Comparison of ENCODE assay signal across 1 cellular context in genomic region chr3:152317184-152317583, GRCh38.
TF ChIP-seq lines count a peak whose summit lies in the region.

No MANE protein-coding gene starts in this region.

TF ChIP-seq in K562, 482 proteins besides CTCF, POLR2A, EP300 and RAD21 (continues in another document):
- TF ChIP-seq PKNOX1 (IDR thresholded peaks at IDR 0.05) (peak; percentile 81), ZNF280A (IDR thresholded peaks at IDR 0.05; ENCODE audit: low read depth, partially characterized antibody) (no peak), RNF2 (IDR thresholded peaks at IDR 0.05) (no peak), ETV6 (IDR thresholded peaks at IDR 0.05; ENCODE audit: borderline replicate concordance in 1 of 2, low read depth in 2 of 2, low read length in 1 of 2) (no peak), ETV6 (CRISPR knock-in tag; IDR thresholded peaks at IDR 0.05; ENCODE audit: borderline replicate concordance) (no peak), C11orf30 (IDR thresholded peaks at IDR 0.05; ENCODE audit: low read depth) (no peak), ELF1 (tag; IDR thresholded peaks at IDR 0.05) (peak; percentile 52; the same call in 1 of the 2 replicates), ZNF133 (CRISPR knock-in tag; IDR thresholded peaks at IDR 0.05) (no peak), RERE (CRISPR knock-in tag; IDR thresholded peaks at IDR 0.05; ENCODE audit: borderline replicate concordance) (no peak), ZFP91 (CRISPR knock-in tag; IDR thresholded peaks at IDR 0.05) (no peak), SMAD2 (IDR thresholded peaks at IDR 0.05; ENCODE audit: low read depth, low read length) (no peak), ZBTB40 (IDR thresholded peaks at IDR 0.05) (0 out of 2 replicates have a peak, but pooled peaks have one; percentile 11), ZBTB40 (CRISPR knock-in tag; IDR thresholded peaks at IDR 0.05) (no peak), ZNF699 (CRISPR knock-in tag; IDR thresholded peaks at IDR 0.05; ENCODE audit: insufficient replicate concordance) (no peak), CEBPB (tag; IDR thresholded peaks at IDR 0.05) (peak; percentile 88), NRF1 (conservative IDR thresholded peaks at IDR 0.05 in 1 of 2, IDR thresholded peaks at IDR 0.05 in 1 of 2) (no peak), TRIM25 (IDR thresholded peaks at IDR 0.05; ENCODE audit: borderline replicate concordance) (no peak), MLLT1 (IDR thresholded peaks at IDR 0.05) (peak in 1 of 2 experiments; percentile 53; a peak in 1 of 4 replicates), ZNF398 (CRISPR knock-in tag; IDR thresholded peaks at IDR 0.05) (no peak), ILK (tag; IDR thresholded peaks at IDR 0.05; ENCODE audit: borderline replicate concordance, low read depth) (no peak), GATAD2B (IDR thresholded peaks at IDR 0.05; ENCODE audit: borderline replicate concordance) (no peak)
